Comparison of ENCODE assay signal across 17 cellular contexts in the genomic region with DNA sequence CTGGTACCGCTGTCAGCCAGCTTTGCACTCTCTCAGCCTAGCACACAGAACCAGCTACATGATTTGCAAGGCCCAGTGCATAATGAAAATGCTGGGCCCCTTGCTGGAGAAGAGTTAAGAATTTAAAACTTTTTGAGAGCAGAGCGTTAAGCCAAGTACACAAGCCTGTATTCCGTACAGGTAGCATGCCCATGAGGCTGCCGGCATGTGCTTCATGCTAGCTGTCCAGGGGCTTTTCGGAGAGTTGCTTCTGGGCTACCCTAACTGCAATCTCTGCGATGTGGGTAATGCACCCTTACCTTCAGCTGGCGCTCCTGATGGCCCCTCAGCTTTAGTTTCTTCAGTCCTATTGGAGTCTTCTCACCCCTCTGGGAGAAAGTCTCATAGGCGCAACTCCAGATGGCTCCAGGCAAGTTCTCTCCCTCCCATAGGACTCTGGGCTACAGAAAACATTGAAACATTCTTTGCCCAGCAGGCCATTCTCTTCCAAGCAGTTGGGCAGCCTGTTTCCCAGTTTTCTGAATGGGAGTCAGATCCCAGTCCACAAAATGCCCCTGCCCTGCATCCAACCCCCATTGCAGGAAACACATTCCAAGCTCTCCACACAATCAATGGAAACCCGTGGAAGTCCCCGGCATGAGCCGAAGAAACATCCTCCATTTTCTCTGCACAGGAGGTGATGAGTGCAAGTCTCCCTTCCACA.
"Had no signal": no experiment of that assay in that cellular context is flagged by ENCODE, and none has a peak within 500 bp of the region (broad histone marks: within the 10 kb centered on the region; RNA-seq: fewer than 3 reads in every experiment).

No MANE protein-coding gene starts in this region.

- H3K4me3 ChIP-seq: left ventricle myocardium inferior, tibial nerve had no signal

- H3K9me3 ChIP-seq: left ventricle myocardium inferior, tibial nerve had no signal

- H3K36me3 ChIP-seq: left ventricle myocardium inferior, tibial nerve had no signal

- ATAC-seq: activated naive CD8-positive, alpha-beta T cell treated with anti-CD3 and anti-CD28 coated beads, Interleukin-2, amount 50 U/mL, for 24 hours; natural killer cell; right cardiac atrium; T-helper 17 cell had no signal

- DNase-seq: activated CD4-positive, alpha-beta memory T cell treated with anti-CD3 and anti-CD28 coated beads, Interleukin-2, amount 10 ng/mL, durations not matched to agents 7 days and 5 days; activated CD4-positive, alpha-beta T cell treated with anti-CD3 and anti-CD28 coated beads for 48 hours; activated CD4-positive, CD25-positive, alpha-beta regulatory T cell; activated gamma-delta T cell; activated naive CD4-positive, alpha-beta T cell treated with anti-CD3 and anti-CD28 coated beads, Interleukin-2, amount 50 U/mL, for 16 hours; activated naive CD8-positive, alpha-beta T cell treated with anti-CD3 and anti-CD28 coated beads, Interleukin-2, amount 50 U/mL, for 24 hours; cerebellar nuclear complex; cortex of kidney; left ventricle myocardium inferior; natural killer cell; right cardiac atrium; stimulated activated CD4-positive, alpha-beta T cell treated with anti-CD3 and anti-CD28 coated beads, Interleukin-12 subunit alpha, Interleukin-12 subunit beta, amount 100 ng/mL, for 4 hours; stimulated activated CD4-positive, alpha-beta T cell treated with anti-CD3 and anti-CD28 coated beads, Interleukin-4, amount 100 ng/mL, for 4 hours; T-helper 17 cell had no signal

- H3K27ac ChIP-seq: left ventricle myocardium inferior, parathyroid adenoma, tibial nerve had no signal

- H3K27me3 ChIP-seq: tibial nerve had no signal

- H3K4me1 ChIP-seq: parathyroid adenoma had no signal

- H3K79me2 ChIP-seq: parathyroid adenoma had no signal

- H3K9ac ChIP-seq: parathyroid adenoma had no signal

- FAIRE-seq: urothelium cell line had no signal

- H2AFZ ChIP-seq: parathyroid adenoma had no signal
